9 cellular contexts compared by ENCODE assay signal in the genomic region with DNA sequence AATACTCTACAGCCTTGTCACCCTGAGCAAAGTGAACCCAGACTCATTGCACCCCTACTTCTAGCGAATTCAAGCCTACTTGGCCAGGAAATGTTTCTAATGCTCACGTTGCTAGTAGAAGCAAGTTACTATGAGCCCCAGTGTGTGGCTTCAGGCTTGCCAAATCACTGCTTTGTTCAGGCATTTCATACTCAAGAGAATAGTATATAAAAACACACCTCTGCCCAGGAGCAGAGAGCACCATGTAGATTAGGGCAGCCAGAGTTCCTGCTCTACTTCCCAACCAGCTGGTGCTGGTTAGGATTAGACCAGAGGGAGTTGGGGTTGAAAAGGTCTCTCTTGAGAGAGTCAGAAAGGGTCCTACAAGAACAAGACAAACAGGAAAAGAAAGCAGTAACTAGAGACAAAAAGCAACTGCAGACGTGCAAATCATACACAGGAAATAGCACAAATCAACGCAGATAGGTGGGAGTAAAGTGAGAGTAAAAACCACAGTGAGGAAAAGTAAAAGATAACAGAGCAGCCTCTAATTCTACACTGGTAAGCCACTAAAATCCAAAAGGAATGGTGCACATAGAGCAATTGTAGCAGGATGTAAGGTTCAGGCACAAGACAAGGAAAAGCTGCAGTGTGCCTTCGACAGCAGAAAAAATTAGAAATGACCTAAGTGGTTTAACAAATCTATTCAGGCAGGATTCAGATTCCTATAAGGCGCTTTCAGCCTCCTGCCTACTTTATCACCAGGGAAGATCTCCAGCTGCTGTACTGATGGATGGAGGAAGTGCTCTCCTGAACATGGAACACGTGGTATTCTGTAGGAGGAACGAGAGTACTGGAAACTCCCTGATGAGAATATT. TPM values are rescaled to one million over a fixed set of nuclear protein-coding genes. Genes with fewer than 3 reads are reported as not detected.
DNase-seq lines count a peak whose midpoint lies in the region; ATAC-seq, FAIRE-seq and TF ChIP-seq lines count a peak whose summit lies in the region.
"Had no signal": no experiment of that assay in that cellular context is flagged by ENCODE, and none has a peak within 500 bp of the region (broad histone marks: within the 10 kb centered on the region; RNA-seq: fewer than 3 reads in every experiment).

No MANE protein-coding gene starts in this region.

- H3K27me3 ChIP-seq in DOHH2 (ENCODE audit: control insufficient read depth, low read length) (no peaks in the 10 kb centered on the region), left lung (no peaks in the 10 kb centered on the region)

- no peaks in the 10 kb centered on the region for H3K9me2 ChIP-seq in DOHH2 (replicated peaks; ENCODE audit: control insufficient read depth, low read length)

- intact Hi-C loops in left lung (cut with DNase I) = no loop called here

- H3K27ac ChIP-seq in DOHH2 (ENCODE audit: low read depth, low read length) (peak overlapping the region; percentile 39; the same call in 1 of the 2 replicates), coronary artery (no peak overlapping the region), left lung (no peak overlapping the region)

- peak overlapping the region; percentile 62 for H3K4me2 ChIP-seq in DOHH2 (ENCODE audit: low read length)

- H3K36me3 ChIP-seq in DOHH2 (ENCODE audit: control insufficient read depth, low read length) (no peaks in the 10 kb centered on the region), left lung (no peaks in the 10 kb centered on the region)

- no peaks in the 10 kb centered on the region for H3F3A ChIP-seq in DOHH2 (ENCODE audit: control insufficient read depth, insufficient read depth)

- ATAC-seq in GM21360 (IDR thresholded peaks at IDR 0.05; ENCODE audit: unreplicated experiment) = peak; percentile 73
- no peak for ATAC-seq in left lung

- H3K4me1 ChIP-seq in DOHH2 (ENCODE audit: control insufficient read depth, low read length) (peaks cover 29% of the 10 kb centered on the region), left lung (no peaks in the 10 kb centered on the region)

- no peaks in the 10 kb centered on the region for H4K20me1 ChIP-seq in DOHH2 (ENCODE audit: control insufficient read depth, insufficient read depth, low read depth, low read length)

- TF ChIP-seq CTCF in DOHH2 (IDR thresholded peaks at IDR 0.05; ENCODE audit: low read depth, low read length, poor library complexity, severe bottlenecking) (no peak), coronary artery (IDR thresholded peaks at IDR 0.05) (no peak), D721Med (IDR thresholded peaks at IDR 0.05; ENCODE audit: insufficient read depth, missing control alignments) (no peak), left lung (IDR thresholded peaks at IDR 0.05) (no peak)

- no peaks in the 10 kb centered on the region for H3K79me2 ChIP-seq in DOHH2 (ENCODE audit: control insufficient read depth, low read length)

- H3K9me3 ChIP-seq in DOHH2 (ENCODE audit: control insufficient read depth, insufficient read depth, low read length) (no peaks in the 10 kb centered on the region), left lung (no peaks in the 10 kb centered on the region)

- H3K4me3 ChIP-seq in DOHH2 (ENCODE audit: low read length) (peak overlapping the region; percentile 43), coronary artery (no peak overlapping the region), left lung (no peak overlapping the region)

- DNase-seq in M059J (ENCODE audit: low read depth) (peak; percentile 12), dermis blood vessel endothelial cell (peak; percentile 41), coronary artery (ENCODE audit: low spot score) (no peak), D721Med (ENCODE audit: insufficient read length, low spot score) (no peak), left lung (no peak), NCI-H1436 treated with DMSO at 0.1 percent for 48 hours (lab: John Stamatoyannopoulos, UW) (no peak)
- DNase-seq: right cardiac atrium had no signal

- FAIRE-seq in D721Med (lab: Jason Lieb, UNC) = no peak

RNA-seq across cellular contexts. Expression of gene KIF2A, which starts 49.6 kb away (rescaled TPM):
- total RNA-seq in M059J (2014; rRNA removed; shearing (Covaris generic)) = 52.4 and 59.7 TPM in 2 replicates
- total RNA-seq in dermis blood vessel endothelial cell = 105 and 158 TPM in 2 replicates
- total RNA-seq in left lung = 10 to 100 TPM; 26.3 to 28.1 TPM

Comparison
In these comparisons a context has a peak if more than half of its experiments do, and no peak if none do; other contexts are left out.
1. DNase-seq: peak in M059J (single experiment) and dermis blood vessel endothelial cell (single experiment); none in coronary artery (single experiment), D721Med (single experiment), left lung (0 of 2) and NCI-H1436 treated with DMSO at 0.1 percent for 48 hours (single experiment).